Comparison of ENCODE assay signal across 22 cellular contexts in the genomic region with DNA sequence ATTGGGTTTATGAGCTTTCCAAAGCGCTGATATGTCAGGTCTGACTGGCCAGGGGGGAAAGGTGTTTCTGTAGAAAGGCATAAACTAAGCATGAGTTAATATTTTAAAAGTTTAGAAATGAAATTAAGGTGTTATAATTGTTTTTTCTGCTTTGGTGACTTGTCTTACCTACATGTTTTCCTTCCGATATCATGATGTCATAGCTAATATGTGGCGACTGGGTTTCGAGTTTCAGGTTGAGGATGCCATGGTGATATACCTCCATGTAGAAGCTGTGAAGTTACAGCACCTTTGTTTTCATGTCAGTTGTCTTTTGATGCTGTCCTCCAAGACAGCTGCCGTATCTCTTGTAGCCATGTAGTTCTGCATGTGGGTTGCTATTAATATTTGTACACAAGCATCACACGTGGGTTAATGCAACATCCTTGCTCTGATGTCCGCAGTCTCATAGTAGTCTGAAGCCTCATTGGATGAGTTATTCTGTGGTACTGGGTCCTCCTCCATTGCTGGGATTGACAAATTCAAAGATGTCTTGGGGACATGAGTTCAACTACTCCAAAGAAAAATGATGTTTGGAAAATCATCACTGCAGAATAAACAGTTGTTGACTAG.
DNase-seq lines count a peak whose midpoint lies in the region; ATAC-seq and TF ChIP-seq lines count a peak whose summit lies in the region.
"Had no signal": no experiment of that assay in that cellular context is flagged by ENCODE, and none has a peak within 500 bp of the region (broad histone marks: within the 10 kb centered on the region; RNA-seq: fewer than 3 reads in every experiment).

No MANE protein-coding gene starts in this region.

- ATAC-seq in left cardiac atrium (no peak), activated B cell treated with CpG ODN at 0.5 μM for 24 hours (ENCODE audit: low read depth) (no peak), gastrocnemius medialis (peak; percentile 51 to 75), GM21360 (IDR thresholded peaks at IDR 0.05; ENCODE audit: unreplicated experiment) (no peak), GM19324 (IDR thresholded peaks at IDR 0.05; ENCODE audit: low FRiP score, unreplicated experiment) (no peak)

- H3K36me3 ChIP-seq in cardiac muscle cell (no peaks in the 10 kb centered on the region), muscle layer of colon (ENCODE audit: insufficient read depth, low read length) (no peaks in the 10 kb centered on the region), gastrocnemius medialis (no peaks in the 10 kb centered on the region)

- H3K9ac ChIP-seq in muscle layer of colon (ENCODE audit: low read length), result no peak overlapping the region
- H3K9ac ChIP-seq: BLaER1 treated with 17β-estradiol and CSF1 and Interleukin-3, amounts not matched to agents 10 nM and 100 nM had no signal

- peak overlapping the region; percentile 10 for H3K27ac Mint-ChIP-seq in activated B cell treated with CpG ODN at 0.5 μM for 24 hours
- H3K27ac Mint-ChIP-seq: CD4-positive, alpha-beta memory T cell had no signal

- H3K27me3 ChIP-seq in cardiac muscle cell (no peaks in the 10 kb centered on the region), muscle layer of colon (ENCODE audit: control insufficient read depth in 1 of 2, insufficient read depth in 2 of 2, low read length in 2 of 2) (no peaks in the 10 kb centered on the region), gastrocnemius medialis (no peaks in the 10 kb centered on the region)
- H3K27me3 ChIP-seq: BLaER1 treated with 17β-estradiol and CSF1 and Interleukin-3, amounts not matched to agents 10 nM and 100 nM had no signal

- no peaks in the 10 kb centered on the region for H3K27me3 Mint-ChIP-seq in activated B cell treated with CpG ODN at 0.5 μM for 24 hours
- H3K27me3 Mint-ChIP-seq: CD4-positive, alpha-beta memory T cell; IgD-negative memory B cell had no signal

- DNase-seq in cardiac muscle cell (ENCODE audit: low read depth in 1 of 2, low spot score in 1 of 2) (no peak), left cardiac atrium (no peak), activated B cell treated with CpG ODN at 0.5 μM for 24 hours (no peak), gastrocnemius medialis (no peak), NCI-H2171 (lab: John Stamatoyannopoulos, UW) (no peak)
- DNase-seq: ACHN; Caco-2; CD4-positive, alpha-beta memory T cell; DND-41; NCI-H1105; NCI-H146; NCI-H2029; NCI-H345; NCI-H774; NK-92 treated with Interleukin-12 subunit alpha and Interleukin-12 subunit beta, amount 100 ng/mL, for 24 hours had no signal

- H3K4me1 ChIP-seq in cardiac muscle cell (ENCODE audit: low read depth) (peaks cover 56% of the 10 kb centered on the region), muscle layer of colon (ENCODE audit: insufficient read depth, low read length) (peaks cover 70% of the 10 kb centered on the region), gastrocnemius medialis (peaks cover 22 to 49% of the 10 kb centered on the region in 2 donors)
- H3K4me1 ChIP-seq: Caco-2 had no signal

- POLR2A ChIA-PET in activated B cell treated with CpG ODN at 0.5 μM for 24 hours (lab: Charles Lee), result no interaction called here

- H3K4me1 Mint-ChIP-seq in activated B cell treated with CpG ODN at 0.5 μM for 24 hours, result peaks cover 29% of the 10 kb centered on the region

- H3K4me3 Mint-ChIP-seq in activated B cell treated with CpG ODN at 0.5 μM for 24 hours, result no peak overlapping the region
- H3K4me3 Mint-ChIP-seq: CD4-positive, alpha-beta memory T cell; IgD-negative memory B cell had no signal

- TF ChIP-seq CTCF in cardiac muscle cell (IDR thresholded peaks at IDR 0.05; ENCODE audit: low read depth, low read length) (no peak), activated B cell treated with CpG ODN at 0.5 μM for 24 hours (IDR thresholded peaks at IDR 0.05) (no peak), gastrocnemius medialis (IDR thresholded peaks at IDR 0.05 in 4 of 5, conservative IDR thresholded peaks at IDR 0.05 in 1 of 5) (no peak)

- TF ChIP-seq POLR2A in gastrocnemius medialis (IDR thresholded peaks at IDR 0.05), result no peak

- peaks cover 30% of the 10 kb centered on the region for H3K36me3 Mint-ChIP-seq in activated B cell treated with CpG ODN at 0.5 μM for 24 hours (ENCODE audit: low read depth)

- peak overlapping the region; percentile 77 for H3K27ac ChIP-seq in cardiac muscle cell
- peak overlapping the region; percentile 71 for H3K27ac ChIP-seq in muscle layer of colon (ENCODE audit: low read depth, low read length)
- peak overlapping the region; percentile 54 to 78 (median 62) for H3K27ac ChIP-seq in gastrocnemius medialis
- H3K27ac ChIP-seq: 22Rv1; BLaER1 treated with 17β-estradiol and CSF1 and Interleukin-3, amounts not matched to agents 10 nM and 100 nM; RWPE1 had no signal

- intact Hi-C loops in left cardiac atrium (cut with DNase I) (no loop called here), activated B cell treated with CpG ODN at 0.5 μM for 24 hours (cut with micrococcal nuclease) (no loop called here), gastrocnemius medialis (cut with DNase I; ENCODE audit: low total_unique reads) (loop anchor here (5.0 kb wide), 1 partner anchor 55 kb away; no protein-coding TSS in a partner anchor)

- H3K9me3 ChIP-seq in cardiac muscle cell (ENCODE audit: low read depth) (no peaks in the 10 kb centered on the region), muscle layer of colon (ENCODE audit: low read length) (no peaks in the 10 kb centered on the region), gastrocnemius medialis (no peaks in the 10 kb centered on the region)

- in situ Hi-C loops in gastrocnemius medialis (cut with MboI; ENCODE audit: low sequenced_read_pairs in 4 of 4), result no loop called here

- CTCF ChIA-PET in activated B cell treated with CpG ODN at 0.5 μM for 24 hours (lab: Charles Lee), result interaction anchor here (0.8 to 1.4 kb wide), 2 partner anchors 13 to 48 kb away, joined by 3 to 4 read pairs; no protein-coding TSS in a partner anchor

- H3K9me3 Mint-ChIP-seq in activated B cell treated with CpG ODN at 0.5 μM for 24 hours, result peaks cover 2% of the 10 kb centered on the region

- H3K4me3 ChIP-seq in cardiac muscle cell (no peak overlapping the region), muscle layer of colon (ENCODE audit: low read depth in 1 of 2, low read length in 2 of 2) (no peak overlapping the region), gastrocnemius medialis (peak overlapping the region in 1 of 4 donors; percentile 3)
- H3K4me3 ChIP-seq: BLaER1 treated with 17β-estradiol and CSF1 and Interleukin-3, amounts not matched to agents 10 nM and 100 nM had no signal

Comparison
In these comparisons a context has a peak if more than half of its experiments do, and no peak if none do; other contexts are left out.
1. ATAC-seq: peak in gastrocnemius medialis (2 of 2); none in left cardiac atrium (0 of 2), activated B cell treated with CpG ODN at 0.5 μM for 24 hours (single experiment), GM21360 (single experiment) and GM19324 (single experiment).
2. Peak in every context shown above with its lines, with median percentiles within 50 percentile points of each other: H3K27ac ChIP-seq.